In the genomic region with DNA sequence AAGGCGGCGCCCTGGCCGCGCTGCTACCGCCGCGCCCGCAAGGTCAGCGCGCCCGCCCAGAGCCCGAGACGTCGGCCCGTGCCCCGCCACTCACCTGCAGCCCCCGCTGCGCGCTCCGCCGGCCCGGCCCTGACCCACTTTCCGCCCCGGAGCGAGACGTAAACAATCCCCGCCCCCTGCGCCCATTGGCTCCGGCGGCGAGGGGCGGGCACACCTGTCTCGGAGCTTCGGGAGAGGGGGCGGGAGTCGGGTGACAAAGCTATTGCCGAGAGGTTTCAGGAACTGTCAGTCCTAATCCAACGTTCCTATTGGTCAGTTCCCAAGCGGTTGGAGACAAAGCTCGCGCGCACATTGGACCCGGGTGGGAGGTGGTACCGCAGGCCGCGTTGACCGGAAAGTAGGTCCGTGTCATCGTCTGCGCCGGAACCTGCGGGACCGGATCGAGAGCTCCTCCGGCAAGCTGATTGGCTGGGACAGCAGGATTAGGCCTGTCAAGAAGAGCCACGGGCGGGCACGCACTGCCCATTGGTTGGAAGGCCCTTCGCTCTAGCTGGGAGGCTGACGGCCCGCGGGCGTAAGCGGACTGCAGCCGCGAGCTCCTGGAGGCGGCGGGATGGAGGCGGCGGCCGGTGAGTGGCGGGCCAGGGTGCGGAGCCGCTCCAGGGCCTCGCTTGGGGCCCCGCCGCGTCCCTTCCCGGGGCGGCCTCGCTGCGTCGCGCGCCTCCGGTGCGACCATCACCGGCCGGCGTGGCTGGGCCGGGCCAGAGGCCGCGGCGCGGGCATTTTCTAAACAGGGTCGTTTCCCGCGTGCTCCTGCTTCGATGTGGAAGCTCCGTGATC, we compare ENCODE assay signal across 1 cellular context.
TF ChIP-seq lines count a peak whose summit lies in the region.

A gene with protein sequence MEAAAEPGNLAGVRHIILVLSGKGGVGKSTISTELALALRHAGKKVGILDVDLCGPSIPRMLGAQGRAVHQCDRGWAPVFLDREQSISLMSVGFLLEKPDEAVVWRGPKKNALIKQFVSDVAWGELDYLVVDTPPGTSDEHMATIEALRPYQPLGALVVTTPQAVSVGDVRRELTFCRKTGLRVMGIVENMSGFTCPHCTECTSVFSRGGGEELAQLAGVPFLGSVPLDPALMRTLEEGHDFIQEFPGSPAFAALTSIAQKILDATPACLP (plus strand): TSS at position 553 of the 840 bp plus-strand sequence. CDS start 61 bp downstream, at position 614.
A gene (minus strand): TSS at position 164 of the 840 bp plus-strand sequence. CDS start 1,088 bp downstream, outside the sequence.

TF ChIP-seq in K562, 482 proteins besides CTCF, POLR2A, EP300 and RAD21 (continued from another document and continues in another):
- TF ChIP-seq, protein P1, sequence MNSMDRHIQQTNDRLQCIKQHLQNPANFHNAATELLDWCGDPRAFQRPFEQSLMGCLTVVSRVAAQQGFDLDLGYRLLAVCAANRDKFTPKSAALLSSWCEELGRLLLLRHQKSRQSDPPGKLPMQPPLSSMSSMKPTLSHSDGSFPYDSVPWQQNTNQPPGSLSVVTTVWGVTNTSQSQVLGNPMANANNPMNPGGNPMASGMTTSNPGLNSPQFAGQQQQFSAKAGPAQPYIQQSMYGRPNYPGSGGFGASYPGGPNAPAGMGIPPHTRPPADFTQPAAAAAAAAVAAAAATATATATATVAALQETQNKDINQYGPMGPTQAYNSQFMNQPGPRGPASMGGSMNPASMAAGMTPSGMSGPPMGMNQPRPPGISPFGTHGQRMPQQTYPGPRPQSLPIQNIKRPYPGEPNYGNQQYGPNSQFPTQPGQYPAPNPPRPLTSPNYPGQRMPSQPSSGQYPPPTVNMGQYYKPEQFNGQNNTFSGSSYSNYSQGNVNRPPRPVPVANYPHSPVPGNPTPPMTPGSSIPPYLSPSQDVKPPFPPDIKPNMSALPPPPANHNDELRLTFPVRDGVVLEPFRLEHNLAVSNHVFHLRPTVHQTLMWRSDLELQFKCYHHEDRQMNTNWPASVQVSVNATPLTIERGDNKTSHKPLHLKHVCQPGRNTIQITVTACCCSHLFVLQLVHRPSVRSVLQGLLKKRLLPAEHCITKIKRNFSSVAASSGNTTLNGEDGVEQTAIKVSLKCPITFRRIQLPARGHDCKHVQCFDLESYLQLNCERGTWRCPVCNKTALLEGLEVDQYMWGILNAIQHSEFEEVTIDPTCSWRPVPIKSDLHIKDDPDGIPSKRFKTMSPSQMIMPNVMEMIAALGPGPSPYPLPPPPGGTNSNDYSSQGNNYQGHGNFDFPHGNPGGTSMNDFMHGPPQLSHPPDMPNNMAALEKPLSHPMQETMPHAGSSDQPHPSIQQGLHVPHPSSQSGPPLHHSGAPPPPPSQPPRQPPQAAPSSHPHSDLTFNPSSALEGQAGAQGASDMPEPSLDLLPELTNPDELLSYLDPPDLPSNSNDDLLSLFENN (IDR thresholded peaks at IDR 0.05; ENCODE audit: low read depth in 2 of 2, low read length in 2 of 2): 0 out of 4 replicates have a peak, but pooled peaks of 1 of the 2 experiments have one; percentile 39
- TF ChIP-seq ARNT (IDR thresholded peaks at IDR 0.05) (no peak), SMARCC2 (IDR thresholded peaks at IDR 0.05; ENCODE audit: low read depth) (no peak), ZKSCAN8 (CRISPR knock-in tag; IDR thresholded peaks at IDR 0.05) (no peak), NFE2 (IDR thresholded peaks at IDR 0.05; ENCODE audit: low read depth) (no peak), MTA2 (IDR thresholded peaks at IDR 0.05; ENCODE audit: low read depth) (no peak), BDP1 (IDR thresholded peaks at IDR 0.05; ENCODE audit: insufficient read depth, insufficient read length) (no peak), C11orf30 (IDR thresholded peaks at IDR 0.05; ENCODE audit: low read depth) (peak; percentile 99), XRCC5 (IDR thresholded peaks at IDR 0.05; ENCODE audit: low read depth, low read length) (no peak), SMAD1 (IDR thresholded peaks at IDR 0.05; ENCODE audit: low read depth, low read length, partially characterized antibody) (no peak), ZNF76 (CRISPR knock-in tag; IDR thresholded peaks at IDR 0.05; ENCODE audit: borderline replicate concordance) (no peak), ZBTB17 (CRISPR knock-in tag; IDR thresholded peaks at IDR 0.05) (no peak), ZNF696 (CRISPR knock-in tag; conservative IDR thresholded peaks at IDR 0.05) (no peak), TAF9B (IDR thresholded peaks at IDR 0.05; ENCODE audit: partially characterized antibody) (no peak), ZNF780A (CRISPR knock-in tag; IDR thresholded peaks at IDR 0.05) (no peak), DMBX1 (CRISPR knock-in tag; IDR thresholded peaks at IDR 0.05; ENCODE audit: borderline replicate concordance) (no peak), STAT5B (CRISPR knock-in tag; IDR thresholded peaks at IDR 0.05) (no peak), ZBTB8A (IDR thresholded peaks at IDR 0.05; ENCODE audit: partially characterized antibody) (no peak), PHF20 (IDR thresholded peaks at IDR 0.05; ENCODE audit: partially characterized antibody) (peak; percentile 86), ZNF174 (CRISPR knock-in tag; IDR thresholded peaks at IDR 0.05) (no peak), YBX1 (IDR thresholded peaks at IDR 0.05) (no peak), ZFP36 (IDR thresholded peaks at IDR 0.05; ENCODE audit: low read depth, low read length, partially characterized antibody) (no peak), ELF4 (CRISPR knock-in tag; IDR thresholded peaks at IDR 0.05) (no peak), NBN (IDR thresholded peaks at IDR 0.05; ENCODE audit: low read depth) (no peak; the same call in 1 of the 2 replicates), RBBP5 (IDR thresholded peaks at IDR 0.05; ENCODE audit: borderline replicate concordance, insufficient read depth, low read length, poor library complexity, severe bottlenecking) (peak; percentile 70)
- TF ChIP-seq, protein P2, sequence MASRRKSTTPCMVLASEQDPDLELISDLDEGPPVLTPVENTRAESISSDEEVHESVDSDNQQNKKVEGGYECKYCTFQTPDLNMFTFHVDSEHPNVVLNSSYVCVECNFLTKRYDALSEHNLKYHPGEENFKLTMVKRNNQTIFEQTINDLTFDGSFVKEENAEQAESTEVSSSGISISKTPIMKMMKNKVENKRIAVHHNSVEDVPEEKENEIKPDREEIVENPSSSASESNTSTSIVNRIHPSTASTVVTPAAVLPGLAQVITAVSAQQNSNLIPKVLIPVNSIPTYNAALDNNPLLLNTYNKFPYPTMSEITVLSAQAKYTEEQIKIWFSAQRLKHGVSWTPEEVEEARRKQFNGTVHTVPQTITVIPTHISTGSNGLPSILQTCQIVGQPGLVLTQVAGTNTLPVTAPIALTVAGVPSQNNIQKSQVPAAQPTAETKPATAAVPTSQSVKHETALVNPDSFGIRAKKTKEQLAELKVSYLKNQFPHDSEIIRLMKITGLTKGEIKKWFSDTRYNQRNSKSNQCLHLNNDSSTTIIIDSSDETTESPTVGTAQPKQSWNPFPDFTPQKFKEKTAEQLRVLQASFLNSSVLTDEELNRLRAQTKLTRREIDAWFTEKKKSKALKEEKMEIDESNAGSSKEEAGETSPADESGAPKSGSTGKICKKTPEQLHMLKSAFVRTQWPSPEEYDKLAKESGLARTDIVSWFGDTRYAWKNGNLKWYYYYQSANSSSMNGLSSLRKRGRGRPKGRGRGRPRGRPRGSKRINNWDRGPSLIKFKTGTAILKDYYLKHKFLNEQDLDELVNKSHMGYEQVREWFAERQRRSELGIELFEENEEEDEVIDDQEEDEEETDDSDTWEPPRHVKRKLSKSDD (conservative IDR thresholded peaks at IDR 0.05; ENCODE audit: low read length): no peak
- TF ChIP-seq, protein P3, sequence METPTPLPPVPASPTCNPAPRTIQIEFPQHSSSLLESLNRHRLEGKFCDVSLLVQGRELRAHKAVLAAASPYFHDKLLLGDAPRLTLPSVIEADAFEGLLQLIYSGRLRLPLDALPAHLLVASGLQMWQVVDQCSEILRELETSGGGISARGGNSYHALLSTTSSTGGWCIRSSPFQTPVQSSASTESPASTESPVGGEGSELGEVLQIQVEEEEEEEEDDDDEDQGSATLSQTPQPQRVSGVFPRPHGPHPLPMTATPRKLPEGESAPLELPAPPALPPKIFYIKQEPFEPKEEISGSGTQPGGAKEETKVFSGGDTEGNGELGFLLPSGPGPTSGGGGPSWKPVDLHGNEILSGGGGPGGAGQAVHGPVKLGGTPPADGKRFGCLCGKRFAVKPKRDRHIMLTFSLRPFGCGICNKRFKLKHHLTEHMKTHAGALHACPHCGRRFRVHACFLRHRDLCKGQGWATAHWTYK (CRISPR knock-in tag; IDR thresholded peaks at IDR 0.05): 0 out of 2 replicates have a peak, but pooled peaks have one; percentile 44
- TF ChIP-seq, protein P4, sequence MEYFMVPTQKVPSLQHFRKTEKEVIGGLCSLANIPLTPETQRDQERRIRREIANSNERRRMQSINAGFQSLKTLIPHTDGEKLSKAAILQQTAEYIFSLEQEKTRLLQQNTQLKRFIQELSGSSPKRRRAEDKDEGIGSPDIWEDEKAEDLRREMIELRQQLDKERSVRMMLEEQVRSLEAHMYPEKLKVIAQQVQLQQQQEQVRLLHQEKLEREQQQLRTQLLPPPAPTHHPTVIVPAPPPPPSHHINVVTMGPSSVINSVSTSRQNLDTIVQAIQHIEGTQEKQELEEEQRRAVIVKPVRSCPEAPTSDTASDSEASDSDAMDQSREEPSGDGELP (CRISPR knock-in tag; IDR thresholded peaks at IDR 0.05; ENCODE audit: borderline replicate concordance): peak; percentile 81
- TF ChIP-seq, protein P5, sequence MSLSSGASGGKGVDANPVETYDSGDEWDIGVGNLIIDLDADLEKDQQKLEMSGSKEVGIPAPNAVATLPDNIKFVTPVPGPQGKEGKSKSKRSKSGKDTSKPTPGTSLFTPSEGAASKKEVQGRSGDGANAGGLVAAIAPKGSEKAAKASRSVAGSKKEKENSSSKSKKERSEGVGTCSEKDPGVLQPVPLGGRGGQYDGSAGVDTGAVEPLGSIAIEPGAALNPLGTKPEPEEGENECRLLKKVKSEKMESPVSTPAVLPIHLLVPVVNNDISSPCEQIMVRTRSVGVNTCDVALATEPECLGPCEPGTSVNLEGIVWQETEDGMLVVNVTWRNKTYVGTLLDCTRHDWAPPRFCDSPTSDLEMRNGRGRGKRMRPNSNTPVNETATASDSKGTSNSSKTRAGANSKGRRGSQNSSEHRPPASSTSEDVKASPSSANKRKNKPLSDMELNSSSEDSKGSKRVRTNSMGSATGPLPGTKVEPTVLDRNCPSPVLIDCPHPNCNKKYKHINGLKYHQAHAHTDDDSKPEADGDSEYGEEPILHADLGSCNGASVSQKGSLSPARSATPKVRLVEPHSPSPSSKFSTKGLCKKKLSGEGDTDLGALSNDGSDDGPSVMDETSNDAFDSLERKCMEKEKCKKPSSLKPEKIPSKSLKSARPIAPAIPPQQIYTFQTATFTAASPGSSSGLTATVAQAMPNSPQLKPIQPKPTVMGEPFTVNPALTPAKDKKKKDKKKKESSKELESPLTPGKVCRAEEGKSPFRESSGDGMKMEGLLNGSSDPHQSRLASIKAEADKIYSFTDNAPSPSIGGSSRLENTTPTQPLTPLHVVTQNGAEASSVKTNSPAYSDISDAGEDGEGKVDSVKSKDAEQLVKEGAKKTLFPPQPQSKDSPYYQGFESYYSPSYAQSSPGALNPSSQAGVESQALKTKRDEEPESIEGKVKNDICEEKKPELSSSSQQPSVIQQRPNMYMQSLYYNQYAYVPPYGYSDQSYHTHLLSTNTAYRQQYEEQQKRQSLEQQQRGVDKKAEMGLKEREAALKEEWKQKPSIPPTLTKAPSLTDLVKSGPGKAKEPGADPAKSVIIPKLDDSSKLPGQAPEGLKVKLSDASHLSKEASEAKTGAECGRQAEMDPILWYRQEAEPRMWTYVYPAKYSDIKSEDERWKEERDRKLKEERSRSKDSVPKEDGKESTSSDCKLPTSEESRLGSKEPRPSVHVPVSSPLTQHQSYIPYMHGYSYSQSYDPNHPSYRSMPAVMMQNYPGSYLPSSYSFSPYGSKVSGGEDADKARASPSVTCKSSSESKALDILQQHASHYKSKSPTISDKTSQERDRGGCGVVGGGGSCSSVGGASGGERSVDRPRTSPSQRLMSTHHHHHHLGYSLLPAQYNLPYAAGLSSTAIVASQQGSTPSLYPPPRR (CRISPR knock-in tag; IDR thresholded peaks at IDR 0.05; ENCODE audit: borderline replicate concordance): no peak
- TF ChIP-seq, protein P6, sequence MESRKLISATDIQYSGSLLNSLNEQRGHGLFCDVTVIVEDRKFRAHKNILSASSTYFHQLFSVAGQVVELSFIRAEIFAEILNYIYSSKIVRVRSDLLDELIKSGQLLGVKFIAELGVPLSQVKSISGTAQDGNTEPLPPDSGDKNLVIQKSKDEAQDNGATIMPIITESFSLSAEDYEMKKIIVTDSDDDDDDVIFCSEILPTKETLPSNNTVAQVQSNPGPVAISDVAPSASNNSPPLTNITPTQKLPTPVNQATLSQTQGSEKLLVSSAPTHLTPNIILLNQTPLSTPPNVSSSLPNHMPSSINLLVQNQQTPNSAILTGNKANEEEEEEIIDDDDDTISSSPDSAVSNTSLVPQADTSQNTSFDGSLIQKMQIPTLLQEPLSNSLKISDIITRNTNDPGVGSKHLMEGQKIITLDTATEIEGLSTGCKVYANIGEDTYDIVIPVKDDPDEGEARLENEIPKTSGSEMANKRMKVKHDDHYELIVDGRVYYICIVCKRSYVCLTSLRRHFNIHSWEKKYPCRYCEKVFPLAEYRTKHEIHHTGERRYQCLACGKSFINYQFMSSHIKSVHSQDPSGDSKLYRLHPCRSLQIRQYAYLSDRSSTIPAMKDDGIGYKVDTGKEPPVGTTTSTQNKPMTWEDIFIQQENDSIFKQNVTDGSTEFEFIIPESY (CRISPR knock-in tag; IDR thresholded peaks at IDR 0.05): no peak
- TF ChIP-seq, protein P7, sequence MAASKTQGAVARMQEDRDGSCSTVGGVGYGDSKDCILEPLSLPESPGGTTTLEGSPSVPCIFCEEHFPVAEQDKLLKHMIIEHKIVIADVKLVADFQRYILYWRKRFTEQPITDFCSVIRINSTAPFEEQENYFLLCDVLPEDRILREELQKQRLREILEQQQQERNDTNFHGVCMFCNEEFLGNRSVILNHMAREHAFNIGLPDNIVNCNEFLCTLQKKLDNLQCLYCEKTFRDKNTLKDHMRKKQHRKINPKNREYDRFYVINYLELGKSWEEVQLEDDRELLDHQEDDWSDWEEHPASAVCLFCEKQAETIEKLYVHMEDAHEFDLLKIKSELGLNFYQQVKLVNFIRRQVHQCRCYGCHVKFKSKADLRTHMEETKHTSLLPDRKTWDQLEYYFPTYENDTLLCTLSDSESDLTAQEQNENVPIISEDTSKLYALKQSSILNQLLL (CRISPR knock-in tag; IDR thresholded peaks at IDR 0.05; ENCODE audit: borderline replicate concordance): no peak
- TF ChIP-seq, protein P8, sequence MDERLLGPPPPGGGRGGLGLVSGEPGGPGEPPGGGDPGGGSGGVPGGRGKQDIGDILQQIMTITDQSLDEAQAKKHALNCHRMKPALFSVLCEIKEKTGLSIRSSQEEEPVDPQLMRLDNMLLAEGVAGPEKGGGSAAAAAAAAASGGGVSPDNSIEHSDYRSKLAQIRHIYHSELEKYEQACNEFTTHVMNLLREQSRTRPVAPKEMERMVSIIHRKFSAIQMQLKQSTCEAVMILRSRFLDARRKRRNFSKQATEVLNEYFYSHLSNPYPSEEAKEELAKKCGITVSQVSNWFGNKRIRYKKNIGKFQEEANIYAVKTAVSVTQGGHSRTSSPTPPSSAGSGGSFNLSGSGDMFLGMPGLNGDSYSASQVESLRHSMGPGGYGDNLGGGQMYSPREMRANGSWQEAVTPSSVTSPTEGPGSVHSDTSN (CRISPR knock-in tag; IDR thresholded peaks at IDR 0.05; ENCODE audit: low read depth): peak; percentile 97
- TF ChIP-seq, protein P8 (tag; conservative IDR thresholded peaks at IDR 0.05; ENCODE audit: low read depth): peak; percentile 99
